20 cellular contexts compared by ENCODE assay signal in the genomic region with DNA sequence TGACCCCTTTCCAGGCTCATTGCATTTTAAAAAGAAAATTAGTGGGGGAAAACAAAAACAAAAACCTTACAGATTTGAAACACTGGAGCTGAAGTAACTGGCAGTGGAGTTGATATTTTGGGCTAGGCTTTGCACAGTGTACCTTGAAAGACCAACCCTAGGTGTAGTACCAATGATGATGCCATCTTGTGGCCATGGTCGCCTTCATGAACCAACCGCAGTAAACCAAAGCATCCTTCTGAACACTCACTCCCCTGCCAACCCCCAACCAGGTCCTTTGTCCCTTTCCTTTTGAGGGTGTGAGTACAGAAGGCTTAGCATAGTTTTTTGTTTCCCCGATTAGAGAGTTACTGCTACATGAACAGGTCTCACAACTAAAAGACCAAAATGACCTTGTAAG. TPM values are rescaled to one million over a fixed set of nuclear protein-coding genes. Genes with fewer than 3 reads are reported as not detected.
DNase-seq lines count a peak whose midpoint lies in the region; ATAC-seq and TF ChIP-seq lines count a peak whose summit lies in the region.
"Had no signal": no experiment of that assay in that cellular context is flagged by ENCODE, and none has a peak within 500 bp of the region (broad histone marks: within the 10 kb centered on the region; RNA-seq: fewer than 3 reads in every experiment).

No MANE protein-coding gene starts in this region.

- peak; percentile 36 for DNase-seq in PC-3
- peak; percentile 32 for DNase-seq in germinal center (ENCODE audit: low spot score)
- no peak for DNase-seq in GM19238 (ENCODE audit: insufficient read length, low spot score)
- DNase-seq: activated CD8-positive, alpha-beta memory T cell treated with anti-CD3 and anti-CD28 coated beads for 24 hours; activated gamma-delta T cell; aorta; Karpas-422; lower lobe of right lung; natural killer cell; NCI-H187 treated with DMSO at 0.1 percent for 48 hours; stomach had no signal

- no peak overlapping the region for H3K4me3 ChIP-seq in PC-3 (ENCODE audit: low read length)
- H3K4me3 ChIP-seq: lower lobe of right lung, prostate gland, SJSA1, stomach, vagina had no signal

- H2AFZ ChIP-seq in PC-3 (ENCODE audit: low read length): no peak overlapping the region

- H3K9ac ChIP-seq in PC-3 (ENCODE audit: low read length): no peak overlapping the region

- BruUV-seq in PC-3 (replicated peaks; lab: Mats Ljungman, UMichigan): no TSS peak

- no peaks in the 10 kb centered on the region for H3K79me2 ChIP-seq in PC-3 (ENCODE audit: low read length)

- H3K27me3 ChIP-seq in PC-3 (ENCODE audit: low read length): no peaks in the 10 kb centered on the region
- H3K27me3 ChIP-seq: SJSA1, stomach, vagina had no signal

- no peaks in the 10 kb centered on the region for H3K9me3 ChIP-seq in PC-3 (ENCODE audit: low read length)
- H3K9me3 ChIP-seq: lower lobe of right lung, prostate gland, SJSA1, stomach, vagina had no signal

- POLR2A ChIA-PET in PC-3 (lab: Charles Lee; ENCODE audit: unreplicated experiment): interaction anchor here (0.7 kb wide), 1 partner anchor 267 kb away, joined by 3 read pairs; no protein-coding TSS in a partner anchor

- H3K27ac ChIP-seq in C4-2B (no peak overlapping the region), PC-3 (ENCODE audit: low read length) (no peak overlapping the region)
- H3K27ac ChIP-seq: lower lobe of right lung, prostate gland, SJSA1, stomach, vagina had no signal

- CTCF ChIA-PET in PC-3 (lab: Charles Lee): interaction anchor here (0.5 kb wide), 1 partner anchor 229 kb away, joined by 6 read pairs; no protein-coding TSS in a partner anchor

- no peaks in the 10 kb centered on the region for H3K9me2 ChIP-seq in PC-3 (replicated peaks; ENCODE audit: low read length)

- no peaks in the 10 kb centered on the region for H4K20me1 ChIP-seq in PC-3 (ENCODE audit: low read length)

- TF ChIP-seq CTCF in C4-2B (conservative IDR thresholded peaks at IDR 0.05) (peak; percentile 30), GM12873 (IDR thresholded peaks at IDR 0.05; ENCODE audit: insufficient read depth, low read depth, low read length, missing control alignments) (peak; percentile 20), PC-3 (conservative IDR thresholded peaks at IDR 0.05; ENCODE audit: low read depth, low read length) (peak; percentile 60)

- ATAC-seq in PC-3: peak; percentile 56; the same call in 1 of the 2 replicates
- no peak for ATAC-seq in HG03469 (IDR thresholded peaks at IDR 0.05; ENCODE audit: unreplicated experiment)
- ATAC-seq in GM19023 (IDR thresholded peaks at IDR 0.05; ENCODE audit: unreplicated experiment): no peak
- ATAC-seq: lower lobe of right lung, natural killer cell had no signal

- no peaks in the 10 kb centered on the region for H3F3A ChIP-seq in PC-3 (ENCODE audit: low read length, unreplicated experiment)

- intact Hi-C loops in PC-3 (cut with micrococcal nuclease): no loop called here

- no peak overlapping the region for H3K4me2 ChIP-seq in PC-3 (ENCODE audit: low read length)

- peaks cover under 1% of the 10 kb centered on the region; the same call in 1 of the 2 replicates for H3K4me1 ChIP-seq in PC-3 (ENCODE audit: insufficient read depth, low read length)
- H3K4me1 ChIP-seq: prostate gland, SJSA1 had no signal

- no peaks in the 10 kb centered on the region; the same call in 1 of the 2 replicates for H3K36me3 ChIP-seq in PC-3 (ENCODE audit: low read depth, low read length)
- H3K36me3 ChIP-seq: lower lobe of right lung, prostate gland, SJSA1, stomach, vagina had no signal

RNA-seq across cellular contexts. Expression of a gene that starts 5.9 kb away (rescaled TPM):
- not detected in 2 replicates for total RNA-seq in PC-3 (2014; rRNA removed)
- total RNA-seq: aorta; CD4-positive, CD25-positive, alpha-beta regulatory T cell; dermis microvascular lymphatic vessel endothelial cell; lower lobe of right lung; SJSA1; stomach; vagina had no signal

RNA-seq across cellular contexts. Expression of a gene that starts 25.7 kb away (rescaled TPM):
- 105 and 155 TPM in 2 replicates for total RNA-seq in PC-3 (2014; rRNA removed)

RNA-seq across cellular contexts. Expression of a gene that starts 25.9 kb away (rescaled TPM):
- total RNA-seq in PC-3 (2014; rRNA removed): 50.3 and 50.8 TPM in 2 replicates
